Comparison of ENCODE assay signal across 7 cellular contexts in the genomic region with DNA sequence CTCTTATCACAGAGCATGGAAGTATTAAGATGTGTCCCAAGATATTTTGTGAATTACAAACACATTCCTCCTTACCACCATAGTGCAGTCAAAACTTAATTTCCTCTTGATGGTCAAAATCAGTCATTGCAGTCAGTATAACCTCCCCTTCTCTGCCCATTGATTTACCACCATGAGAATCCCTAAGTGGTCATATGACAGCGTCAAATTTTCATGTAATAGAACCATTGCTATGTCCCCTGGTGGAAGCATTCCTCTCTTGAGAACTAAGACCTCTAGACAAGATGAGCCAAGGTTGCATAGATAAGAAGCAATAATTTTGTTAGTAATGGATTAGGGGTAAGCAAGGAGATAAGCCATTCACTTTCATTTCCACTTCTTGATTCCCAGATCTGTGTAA. TPM values are rescaled to one million over a fixed set of nuclear protein-coding genes. Genes with fewer than 3 reads are reported as not detected.
"Had no signal": no experiment of that assay in that cellular context is flagged by ENCODE, and none has a peak within 500 bp of the region (broad histone marks: within the 10 kb centered on the region; RNA-seq: fewer than 3 reads in every experiment).

No MANE protein-coding gene starts in this region.

- H3K27me3 Mint-ChIP-seq: IgD-negative memory B cell had no signal

- ATAC-seq: HepG2 had no signal

- H3K36me3 Mint-ChIP-seq: IgD-negative memory B cell had no signal

- H3K4me3 Mint-ChIP-seq: IgD-negative memory B cell had no signal

- DNase-seq: GOT3, H7, HCEC 1CT, KBM-7 had no signal

- H3K9me3 Mint-ChIP-seq: IgD-negative memory B cell had no signal

- H3K27ac Mint-ChIP-seq: IgD-negative memory B cell had no signal

- H3K27ac ChIP-seq: HL-60 had no signal

RNA-seq across cellular contexts. Expression of a gene that starts 49.7 kb away (rescaled TPM):
- total RNA-seq: H7, HepG2 had no signal
- polyA plus RNA-seq: HepG2 had no signal
